8 cellular contexts compared by ENCODE assay signal in genomic region chr1:15525043-15525958, GRCh38. TPM values are rescaled to one million over a fixed set of nuclear protein-coding genes. Genes with fewer than 3 reads are reported as not detected.
DNase-seq lines count a peak whose midpoint lies in the region; ATAC-seq, FAIRE-seq and TF ChIP-seq lines count a peak whose summit lies in the region.

No MANE protein-coding gene starts in this region.

- peaks cover 29% of the 10 kb centered on the region for H3K36me3 Mint-ChIP-seq in Caco-2 (ENCODE audit: insufficient read depth, unreplicated experiment)
- peaks cover 6% of the 10 kb centered on the region for H3K36me3 Mint-ChIP-seq in T-helper 2 cell treated with Interferon-gamma antibody and Interleukin-4, amounts not matched to agents 5 μg/mL and 100 μg/mL, for 36 hours (ENCODE audit: low read depth)

- H3K4me1 Mint-ChIP-seq in Caco-2 (ENCODE audit: low read depth, unreplicated experiment): peaks cover 9% of the 10 kb centered on the region
- H3K4me1 Mint-ChIP-seq in T-helper 2 cell treated with Interferon-gamma antibody and Interleukin-4, amounts not matched to agents 5 μg/mL and 100 μg/mL, for 36 hours (ENCODE audit: low read depth): peaks cover 44% of the 10 kb centered on the region

- no peaks in the 10 kb centered on the region for H3K36me3 ChIP-seq in Caco-2 (ENCODE audit: control insufficient read depth, insufficient read depth, low read length)
- no peaks in the 10 kb centered on the region for H3K36me3 ChIP-seq in endothelial cell of umbilical vein (ENCODE audit: control insufficient read depth in 2 of 2, extremely low read depth in 1 of 2, insufficient read depth in 2 of 2, low read length in 2 of 2)
- H3K36me3 ChIP-seq in muscle layer of duodenum (ENCODE audit: control insufficient read depth in 1 of 2, insufficient read depth in 2 of 2, low read length in 2 of 2): peaks cover 1 to 2% of the 10 kb centered on the region in 2 donors
- no peaks in the 10 kb centered on the region for H3K36me3 ChIP-seq in uterus

- H3K9me1 ChIP-seq in endothelial cell of umbilical vein (replicated peaks; ENCODE audit: control insufficient read depth, extremely low read depth, insufficient read depth, low read length): no peaks in the 10 kb centered on the region

- peak overlapping the region; percentile 96 for H2AFZ ChIP-seq in endothelial cell of umbilical vein (ENCODE audit: low read depth, low read length)

- peaks cover 11% of the 10 kb centered on the region for H3K79me2 ChIP-seq in endothelial cell of umbilical vein (ENCODE audit: control insufficient read depth, insufficient read depth, low read length)

- peak overlapping the region; percentile 68 for H3K4me2 ChIP-seq in endothelial cell of umbilical vein (ENCODE audit: insufficient read depth, low read length)

- no peak for TF ChIP-seq CTCF in Caco-2 (IDR thresholded peaks at IDR 0.05; ENCODE audit: insufficient read depth in 1 of 2, low read depth in 1 of 2, low read length in 1 of 2, severe bottlenecking in 1 of 2, unreplicated experiment in 1 of 2)
- no peak for TF ChIP-seq CTCF in endothelial cell of umbilical vein (IDR thresholded peaks at IDR 0.05; ENCODE audit: extremely low read depth in 1 of 2, insufficient read depth in 1 of 2, low read depth in 1 of 2, low read length in 2 of 2)
- no peak for TF ChIP-seq CTCF in uterus (IDR thresholded peaks at IDR 0.05)

- H3K27ac ChIP-seq in endothelial cell of umbilical vein (ENCODE audit: insufficient read depth, low read depth, low read length) (peak overlapping the region; percentile 37), muscle layer of duodenum (ENCODE audit: low read length) (peak overlapping the region; percentile 96), uterus (peak overlapping the region; percentile 98 to 99)

- H4K20me1 ChIP-seq in endothelial cell of umbilical vein (replicated peaks; ENCODE audit: control insufficient read depth, extremely low read depth, insufficient read depth, low read length): no peaks in the 10 kb centered on the region

- POLR2A ChIA-PET in Caco-2 (lab: Charles Lee): interaction anchor here (0.6 kb wide), 1 partner anchor 631 kb away, joined by 3 read pairs; no protein-coding TSS in a partner anchor
- POLR2A ChIA-PET in endothelial cell of umbilical vein (lab: Charles Lee): no interaction called here

- peak overlapping the region; percentile 96 for H3K27ac Mint-ChIP-seq in Caco-2 (ENCODE audit: unreplicated experiment)
- peak overlapping the region; percentile 100 for H3K27ac Mint-ChIP-seq in T-helper 2 cell treated with Interferon-gamma antibody and Interleukin-4, amounts not matched to agents 5 μg/mL and 100 μg/mL, for 36 hours

- peak overlapping the region; percentile 35 for H3K4me3 ChIP-seq in Caco-2 (ENCODE audit: low read depth, low read length)
- H3K4me3 ChIP-seq in endothelial cell of umbilical vein (replicated peaks in 1 of 3; ENCODE audit: insufficient read depth in 1 of 3, low read depth in 1 of 3, low read length in 3 of 3): peak overlapping the region; percentile 50 to 88 (median 74)
- H3K4me3 ChIP-seq in muscle layer of duodenum (ENCODE audit: low read depth in 1 of 2, low read length in 2 of 2): peak overlapping the region; percentile 60 to 91
- peak overlapping the region; percentile 63 to 99 for H3K4me3 ChIP-seq in uterus

- H3K9me3 ChIP-seq in Caco-2 (no peaks in the 10 kb centered on the region), endothelial cell of umbilical vein (replicated peaks; ENCODE audit: control insufficient read depth, insufficient read depth, low read length) (no peaks in the 10 kb centered on the region), muscle layer of duodenum (ENCODE audit: control insufficient read depth in 1 of 2, low read length in 2 of 2) (no peaks in the 10 kb centered on the region), uterus (no peaks in the 10 kb centered on the region)

- CTCF ChIA-PET in Caco-2 (lab: Charles Lee): no interaction called here
- CTCF ChIA-PET in endothelial cell of umbilical vein (lab: Charles Lee): no interaction called here

- H3K4me3 Mint-ChIP-seq in Caco-2 (ENCODE audit: unreplicated experiment): peak overlapping the region; percentile 81
- peak overlapping the region; percentile 87 for H3K4me3 Mint-ChIP-seq in T-helper 2 cell treated with Interferon-gamma antibody and Interleukin-4, amounts not matched to agents 5 μg/mL and 100 μg/mL, for 36 hours

- peak in 1 of 2 experiments; percentile 98 for DNase-seq in Caco-2
- DNase-seq in HK-2 (ENCODE audit: unreplicated experiment): peak; percentile 99
- DNase-seq in T-helper 2 cell treated with Interferon-gamma antibody and Interleukin-4, amounts not matched to agents 5 μg/mL and 100 μg/mL, for 36 hours (ENCODE audit: low spot score): no peak
- DNase-seq in endothelial cell of umbilical vein (ENCODE audit: low read depth, low spot score): no peak
- peak; percentile 24 to 100 for DNase-seq in uterus

- peak; percentile 40 for ATAC-seq in GM19328 (IDR thresholded peaks at IDR 0.05; ENCODE audit: unreplicated experiment)
- ATAC-seq in GM21367 (IDR thresholded peaks at IDR 0.05; ENCODE audit: unreplicated experiment): no peak

- no TSS peak for BruUV-seq in Caco-2 (replicated peaks; lab: Mats Ljungman, UMichigan)
- BruUV-seq in endothelial cell of umbilical vein (replicated peaks; lab: Mats Ljungman, UMichigan): no TSS peak

- dilution Hi-C loops in endothelial cell of umbilical vein (cut with MboI; ENCODE audit: extremely low pct_ligation_motif_present, low sequenced_read_pairs): no loop called here

- H3K9me3 Mint-ChIP-seq in Caco-2 (ENCODE audit: unreplicated experiment): no peaks in the 10 kb centered on the region
- H3K9me3 Mint-ChIP-seq in T-helper 2 cell treated with Interferon-gamma antibody and Interleukin-4, amounts not matched to agents 5 μg/mL and 100 μg/mL, for 36 hours: no peaks in the 10 kb centered on the region

- no peaks in the 10 kb centered on the region for H3K27me3 ChIP-seq in Caco-2 (replicated peaks; ENCODE audit: control insufficient read depth, insufficient read depth, low read length)
- H3K27me3 ChIP-seq in endothelial cell of umbilical vein (ENCODE audit: control insufficient read depth in 2 of 2, insufficient read depth in 2 of 2, low read length in 2 of 2): no peaks in the 10 kb centered on the region
- H3K27me3 ChIP-seq in muscle layer of duodenum (ENCODE audit: low read depth, low read length): no peaks in the 10 kb centered on the region
- no peaks in the 10 kb centered on the region for H3K27me3 ChIP-seq in uterus

- intact Hi-C loops in Caco-2 (cut with micrococcal nuclease; ENCODE audit: unreplicated experiment): loop anchor here (5.0 kb wide), 2 partner anchors 322 to 842 kb away; partner anchors contain the start of genes SPEN and SZRD1
- intact Hi-C loops in endothelial cell of umbilical vein (cut with micrococcal nuclease): loop anchor here (2.0 to 10.0 kb wide), 2 partner anchors 224 to 320 kb away; partner anchors contain the start of gene SPEN
- intact Hi-C loops in uterus (cut with DNase I; ENCODE audit: low total_unique reads): no loop called here

- H3K9ac ChIP-seq in endothelial cell of umbilical vein (replicated peaks; ENCODE audit: extremely low read depth, insufficient read depth, low read length): peak overlapping the region; percentile 22

- H3K27me3 Mint-ChIP-seq in Caco-2 (ENCODE audit: insufficient read depth, unreplicated experiment): no peaks in the 10 kb centered on the region
- H3K27me3 Mint-ChIP-seq in T-helper 2 cell treated with Interferon-gamma antibody and Interleukin-4, amounts not matched to agents 5 μg/mL and 100 μg/mL, for 36 hours (ENCODE audit: low read depth): no peaks in the 10 kb centered on the region

- FAIRE-seq in endothelial cell of umbilical vein (lab: Jason Lieb, UNC): no peak

- peaks cover 8% of the 10 kb centered on the region; the same call in 1 of the 2 replicates for H3K4me1 ChIP-seq in Caco-2
- H3K4me1 ChIP-seq in endothelial cell of umbilical vein (ENCODE audit: control insufficient read depth, extremely low read depth, insufficient read depth, low read length): peaks cover 24% of the 10 kb centered on the region
- H3K4me1 ChIP-seq in muscle layer of duodenum (ENCODE audit: control insufficient read depth in 1 of 2, insufficient read depth in 2 of 2, low read length in 2 of 2): peaks cover 7 to 29% of the 10 kb centered on the region in 2 donors
- H3K4me1 ChIP-seq in uterus: peaks cover 7% of the 10 kb centered on the region in 2 donors

- TF ChIP-seq POLR2A in endothelial cell of umbilical vein (IDR thresholded peaks at IDR 0.05; ENCODE audit: low read depth, low read length): no peak
- TF ChIP-seq POLR2A in uterus (IDR thresholded peaks at IDR 0.05): peak in 1 of 2 donors; percentile 28

RNA-seq across cellular contexts. Expression of gene CASP9, which starts 1.3 kb away (rescaled TPM):
- total RNA-seq in Caco-2 (2022): 9.9 and 12.4 TPM in 2 replicates
- total RNA-seq in endothelial cell of umbilical vein: 9.0 and 10.5 TPM in 2 replicates
- polyA plus RNA-seq in endothelial cell of umbilical vein: 12.8 and 14.1 TPM in 2 replicates
- 11.5 and 12.7 TPM in 2 replicates for polyA plus RNA-seq in endothelial cell of umbilical vein (2011; cell fraction: cytosol; rRNA removed)
- polyA plus RNA-seq in endothelial cell of umbilical vein (2011; cell fraction: nucleus; rRNA removed): 13.3 and 15.7 TPM in 2 replicates
- polyA plus RNA-seq in endothelial cell of umbilical vein (2012): 5.9 and 6.4 TPM in 2 replicates
- polyA minus RNA-seq in endothelial cell of umbilical vein: 10.3 and 13.0 TPM in 2 replicates
- polyA minus RNA-seq in endothelial cell of umbilical vein (2011; cell fraction: cytosol; rRNA and poly(A)+ RNA removed): 116 TPM
- polyA minus RNA-seq in endothelial cell of umbilical vein (2011; cell fraction: nucleus; rRNA and poly(A)+ RNA removed): 2.5 and 3.8 TPM in 2 replicates
- total RNA-seq in uterus: 10 to 100 TPM in 2 of 4 donors, 1 to 10 TPM in 2; 2.6 to 16.0 (median 8.1) TPM

RNA-seq across cellular contexts. Expression of gene DNAJC16, which starts 1.3 kb away (rescaled TPM):
- total RNA-seq in Caco-2 (2022): 15.1 and 17.2 TPM in 2 replicates
- total RNA-seq in endothelial cell of umbilical vein: 21.4 and 23.3 TPM in 2 replicates
- polyA plus RNA-seq in endothelial cell of umbilical vein: 7.6 and 8.0 TPM in 2 replicates
- 6.9 and 7.5 TPM in 2 replicates for polyA plus RNA-seq in endothelial cell of umbilical vein (2011; cell fraction: cytosol; rRNA removed)
- polyA plus RNA-seq in endothelial cell of umbilical vein (2011; cell fraction: nucleus; rRNA removed): 16.0 and 24.5 TPM in 2 replicates
- 9.2 and 10.4 TPM in 2 replicates for polyA plus RNA-seq in endothelial cell of umbilical vein (2012)
- polyA minus RNA-seq in endothelial cell of umbilical vein: 29.4 and 38.1 TPM in 2 replicates
- polyA minus RNA-seq in endothelial cell of umbilical vein (2011; cell fraction: cytosol; rRNA and poly(A)+ RNA removed): 15.9 TPM
- 22.9 and 28.5 TPM in 2 replicates for polyA minus RNA-seq in endothelial cell of umbilical vein (2011; cell fraction: nucleus; rRNA and poly(A)+ RNA removed)
- total RNA-seq in uterus: 10 to 100 TPM in 3 of 4 donors, 1 to 10 TPM in 1; 8.8 to 32.4 (median 27.5) TPM

RNA-seq across cellular contexts. Expression of gene CELA2B, which starts 49.4 kb away (rescaled TPM):
- total RNA-seq in Caco-2 (2022) (not detected in 2 replicates), endothelial cell of umbilical vein (not detected in 2 replicates), uterus (not detected)
- polyA plus RNA-seq in endothelial cell of umbilical vein: not detected in 2 replicates
- not detected in 2 replicates for polyA plus RNA-seq in endothelial cell of umbilical vein (2011; cell fraction: cytosol; rRNA removed)
- polyA plus RNA-seq in endothelial cell of umbilical vein (2011; cell fraction: nucleus; rRNA removed): not detected in 2 replicates
- polyA plus RNA-seq in endothelial cell of umbilical vein (2012): not detected in 2 replicates
- polyA minus RNA-seq in endothelial cell of umbilical vein: not detected in 2 replicates
- not detected for polyA minus RNA-seq in endothelial cell of umbilical vein (2011; cell fraction: cytosol; rRNA and poly(A)+ RNA removed)
- polyA minus RNA-seq in endothelial cell of umbilical vein (2011; cell fraction: nucleus; rRNA and poly(A)+ RNA removed): not detected in 2 replicates

RNA-seq across cellular contexts. Expression of gene AGMAT, which starts 59.5 kb away (rescaled TPM):
- 46.5 and 48.3 TPM in 2 replicates for total RNA-seq in Caco-2 (2022)
- 1.1 and 1.9 TPM in 2 replicates for total RNA-seq in endothelial cell of umbilical vein
- 0.22 and 0.39 TPM in 2 replicates for polyA plus RNA-seq in endothelial cell of umbilical vein
- 0.44 and 0.48 TPM in 2 replicates for polyA plus RNA-seq in endothelial cell of umbilical vein (2011; cell fraction: cytosol; rRNA removed)
- 0.14 and 0.41 TPM in 2 replicates for polyA plus RNA-seq in endothelial cell of umbilical vein (2011; cell fraction: nucleus; rRNA removed)
- 0.72 and 1.3 TPM in 2 replicates for polyA plus RNA-seq in endothelial cell of umbilical vein (2012)
- polyA minus RNA-seq in endothelial cell of umbilical vein: 0.51 and 0.58 TPM in 2 replicates
- polyA minus RNA-seq in endothelial cell of umbilical vein (2011; cell fraction: cytosol; rRNA and poly(A)+ RNA removed): 17.4 TPM
- polyA minus RNA-seq in endothelial cell of umbilical vein (2011; cell fraction: nucleus; rRNA and poly(A)+ RNA removed): 0.34 TPM in 1 of 2 replicates, not detected in the other
- 1 to 10 TPM in 1 of 4 donors, under 1 TPM in 1, not detected in 2; 0.27 to 1.4 TPM for total RNA-seq in uterus

Comparison
In these comparisons a context has a peak if more than half of its experiments do, and no peak if none do; other contexts are left out.
1. DNase-seq: peak in HK-2 (single experiment) and uterus (2 of 2); none in T-helper 2 cell treated with Interferon-gamma antibody and Interleukin-4, amounts not matched to agents 5 μg/mL and 100 μg/mL, for 36 hours (single experiment) and endothelial cell of umbilical vein (single experiment).
2. H3K27ac ChIP-seq: peak in every context shown above with its lines; median percentile 98 in uterus; 96 in muscle layer of duodenum; 37 in endothelial cell of umbilical vein.
3. Peak in every context shown above with its lines, with median percentiles within 50 percentile points of each other: H3K4me3 ChIP-seq.